In the genomic region with DNA sequence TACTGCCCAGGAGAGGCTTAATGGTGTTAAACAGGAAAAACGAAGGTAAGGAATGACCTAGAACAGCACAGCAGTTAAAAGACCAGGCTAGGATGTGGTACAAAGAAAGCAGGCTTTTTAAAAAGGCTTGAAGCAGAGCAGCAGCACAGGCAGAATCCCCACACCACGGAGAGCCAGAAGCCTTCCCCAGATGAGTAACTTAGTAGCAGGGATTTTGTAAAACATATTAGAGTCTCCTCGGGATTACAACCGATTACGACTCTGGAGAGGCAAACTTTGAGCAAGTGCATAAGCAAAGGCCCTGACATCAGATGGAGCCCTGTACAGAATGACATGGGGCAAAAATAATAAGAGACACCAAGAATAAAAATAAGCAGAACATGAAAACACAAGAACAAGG, we compare ENCODE assay signal across 25 cellular contexts. TPM values are rescaled to one million over a fixed set of nuclear protein-coding genes. Genes with fewer than 3 reads are reported as not detected.
DNase-seq lines count a peak whose midpoint lies in the region; ATAC-seq and TF ChIP-seq lines count a peak whose summit lies in the region.
"Had no signal": no experiment of that assay in that cellular context is flagged by ENCODE, and none has a peak within 500 bp of the region (broad histone marks: within the 10 kb centered on the region; RNA-seq: fewer than 3 reads in every experiment).

No MANE protein-coding gene starts in this region.

- peaks cover 5% of the 10 kb centered on the region for H3K27me3 Mint-ChIP-seq in nephron (ENCODE audit: low read depth)

- H3K27me3 ChIP-seq in ascending aorta (no peaks in the 10 kb centered on the region), suprapubic skin (no peaks in the 10 kb centered on the region)

- no peaks in the 10 kb centered on the region for H3K36me3 Mint-ChIP-seq in nephron (ENCODE audit: low read depth)
- no peaks in the 10 kb centered on the region for H3K36me3 Mint-ChIP-seq in stimulated activated effector memory CD8-positive, alpha-beta T cell treated with anti-CD3 and anti-CD28 coated beads, Interleukin-12 subunit alpha, Interleukin-12 subunit beta, amount 100 ng/mL, for 72 hours

- H3K4me1 ChIP-seq in ascending aorta (peaks cover 0 to 7% of the 10 kb centered on the region in 2 donors), suprapubic skin (peaks cover 8% of the 10 kb centered on the region)

- no peak for TF ChIP-seq POLR2A in suprapubic skin (IDR thresholded peaks at IDR 0.05)

- H3K9me3 ChIP-seq in ascending aorta: no peaks in the 10 kb centered on the region
- no peaks in the 10 kb centered on the region for H3K9me3 ChIP-seq in suprapubic skin

- no peak for TF ChIP-seq EP300 in suprapubic skin (IDR thresholded peaks at IDR 0.05)

- H3K9me3 Mint-ChIP-seq in nephron: peaks cover 12% of the 10 kb centered on the region
- peaks cover 4% of the 10 kb centered on the region for H3K9me3 Mint-ChIP-seq in stimulated activated effector memory CD8-positive, alpha-beta T cell treated with anti-CD3 and anti-CD28 coated beads, Interleukin-12 subunit alpha, Interleukin-12 subunit beta, amount 100 ng/mL, for 72 hours

- H3K4me1 Mint-ChIP-seq in nephron: peaks cover 20% of the 10 kb centered on the region
- no peaks in the 10 kb centered on the region for H3K4me1 Mint-ChIP-seq in stimulated activated effector memory CD8-positive, alpha-beta T cell treated with anti-CD3 and anti-CD28 coated beads, Interleukin-12 subunit alpha, Interleukin-12 subunit beta, amount 100 ng/mL, for 72 hours
- H3K4me1 Mint-ChIP-seq: CD8-positive, alpha-beta memory T cell had no signal

- intact Hi-C loops in ascending aorta (cut with DNase I) (no loop called here), Right ventricle myocardium superior (cut with DNase I) (no loop called here)

- H3K27ac Mint-ChIP-seq in nephron: peak overlapping the region in 2 of 3 experiments; percentile 66 to 92
- H3K27ac Mint-ChIP-seq in stimulated activated effector memory CD8-positive, alpha-beta T cell treated with anti-CD3 and anti-CD28 coated beads, Interleukin-12 subunit alpha, Interleukin-12 subunit beta, amount 100 ng/mL, for 72 hours: no peak overlapping the region
- H3K27ac Mint-ChIP-seq: CD8-positive, alpha-beta memory T cell had no signal

- no peaks in the 10 kb centered on the region for H3K36me3 ChIP-seq in ascending aorta
- no peaks in the 10 kb centered on the region for H3K36me3 ChIP-seq in suprapubic skin

- H3K4me3 ChIP-seq in ascending aorta (no peak overlapping the region), suprapubic skin (no peak overlapping the region)

- DNase-seq in ascending aorta (ENCODE audit: low spot score in 2 of 2) (no peak), Right ventricle myocardium superior (no peak), suprapubic skin (ENCODE audit: low spot score in 2 of 2) (no peak), caudate nucleus (lab: John Stamatoyannopoulos, UW) (no peak)
- DNase-seq in activated CD8-positive, alpha-beta memory T cell treated with anti-CD3 and anti-CD28 coated beads, Interleukin-2, amount 50 U/mL, for 48 hours: no peak
- no peak for DNase-seq in stimulated activated effector memory CD8-positive, alpha-beta T cell treated with anti-CD3 and anti-CD28 coated beads, Interleukin-12 subunit alpha, Interleukin-12 subunit beta, amount 100 ng/mL, for 72 hours (ENCODE audit: low spot score in 2 of 2)
- DNase-seq: AML-193; Calu3; CD8-positive, alpha-beta memory T cell; DMS153; GOT3; IMR-90; NCI-H1105; NCI-H146; NCI-H2029; NCI-H226; NCI-H510A treated with DMSO at 0.1 percent for 48 hours; NCI-H748 treated with DMSO at 0.1 percent for 48 hours; NK-92 treated with Interleukin-12 subunit alpha and Interleukin-12 subunit beta, amount 100 ng/mL, for 24 hours had no signal

- no peak overlapping the region for H3K4me3 Mint-ChIP-seq in nephron
- H3K4me3 Mint-ChIP-seq in stimulated activated effector memory CD8-positive, alpha-beta T cell treated with anti-CD3 and anti-CD28 coated beads, Interleukin-12 subunit alpha, Interleukin-12 subunit beta, amount 100 ng/mL, for 72 hours: no peak overlapping the region
- H3K4me3 Mint-ChIP-seq: CD8-positive, alpha-beta memory T cell had no signal

- TF ChIP-seq CTCF in ascending aorta (IDR thresholded peaks at IDR 0.05) (no peak), nephron (IDR thresholded peaks at IDR 0.05; ENCODE audit: unreplicated experiment in 3 of 3) (no peak), suprapubic skin (IDR thresholded peaks at IDR 0.05) (no peak)

- ATAC-seq in Right ventricle myocardium superior (ENCODE audit: poor library complexity) (peak; percentile 51), HG03342 (IDR thresholded peaks at IDR 0.05; ENCODE audit: unreplicated experiment) (no peak)
- ATAC-seq in stimulated activated effector memory CD8-positive, alpha-beta T cell treated with anti-CD3 and anti-CD28 coated beads, Interleukin-12 subunit alpha, Interleukin-12 subunit beta, amount 100 ng/mL, for 72 hours: no peak
- ATAC-seq: HCT116, Panc1 had no signal

- H3K27ac ChIP-seq in ascending aorta (peak overlapping the region; percentile 35 to 75), suprapubic skin (peak overlapping the region; percentile 6), caudate nucleus (ENCODE audit: low read depth, low read length) (no peak overlapping the region)
- H3K27ac ChIP-seq: C4-2B, KMS-11 had no signal

- 46% methylated on average over 5 of the region's 5 CpGs for WGBS in suprapubic skin

RNA-seq across cellular contexts. Expression of a gene that starts 37.1 kb away (rescaled TPM):
- total RNA-seq in ascending aorta (9.8 TPM), Right ventricle myocardium superior (28.1 TPM), suprapubic skin (10 to 100 TPM; 24.0 to 35.8 (median 30.5) TPM)
